Comparison of ENCODE assay signal across 18 cellular contexts in the genomic region with DNA sequence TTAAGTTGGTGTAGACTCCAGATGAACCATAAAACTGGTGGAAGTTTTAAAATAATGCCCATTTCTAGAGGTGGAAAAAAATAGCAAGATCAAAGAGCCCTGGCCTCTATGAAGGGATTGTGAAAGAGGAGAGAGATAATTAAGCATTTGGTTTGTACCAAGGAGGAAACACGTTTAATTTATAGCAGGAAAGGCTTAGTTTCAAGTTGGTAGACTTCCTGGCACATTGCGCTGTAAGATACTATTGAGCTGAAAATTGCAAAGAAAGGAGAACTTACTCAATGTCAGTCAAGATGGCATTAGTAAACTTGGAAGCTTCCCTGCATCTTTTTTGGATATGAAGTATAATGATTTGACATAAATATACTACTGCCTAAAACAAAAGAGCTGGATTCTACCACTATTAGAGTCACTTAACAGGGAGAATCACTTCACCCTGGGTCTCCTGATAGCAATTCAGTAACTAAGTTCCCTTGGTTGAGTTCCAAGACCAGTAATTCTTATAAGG. TPM values are rescaled to one million over a fixed set of nuclear protein-coding genes. Genes with fewer than 3 reads are reported as not detected.
DNase-seq lines count a peak whose midpoint lies in the region; ATAC-seq, FAIRE-seq and TF ChIP-seq lines count a peak whose summit lies in the region.
"Had no signal": no experiment of that assay in that cellular context is flagged by ENCODE, and none has a peak within 500 bp of the region (broad histone marks: within the 10 kb centered on the region; RNA-seq: fewer than 3 reads in every experiment).

No MANE protein-coding gene starts in this region.

- no peaks in the 10 kb centered on the region for H3K9me3 Mint-ChIP-seq in astrocyte (ENCODE audit: unreplicated experiment)
- H3K9me3 Mint-ChIP-seq: CD4-positive, alpha-beta T cell; H9 had no signal

- TF ChIP-seq CTCF in astrocyte (IDR thresholded peaks at IDR 0.05; ENCODE audit: insufficient read depth, low read depth, low read length) (no peak), brain microvascular endothelial cell (IDR thresholded peaks at IDR 0.05; ENCODE audit: low read depth, low read length, missing control alignments) (no peak)

- peak; percentile 41 for FAIRE-seq in astrocyte (lab: Jason Lieb, UNC)
- FAIRE-seq: K562 had no signal

- H3K9ac ChIP-seq in astrocyte (ENCODE audit: low read length) = no peak overlapping the region

- H3K4me3 ChIP-seq in astrocyte (ENCODE audit: insufficient read depth, low read depth, low read length) (no peak overlapping the region), brain microvascular endothelial cell (ENCODE audit: low read depth, low read length) (no peak overlapping the region)
- H3K4me3 ChIP-seq: K562, MG63 had no signal

- H3K27ac ChIP-seq in astrocyte (ENCODE audit: low read depth, low read length) = no peak overlapping the region
- H3K27ac ChIP-seq in brain microvascular endothelial cell = no peak overlapping the region

- no peaks in the 10 kb centered on the region for H3K9me3 ChIP-seq in astrocyte (ENCODE audit: insufficient read depth, low read depth, low read length)
- H3K9me3 ChIP-seq: BE2C had no signal

- no peaks in the 10 kb centered on the region for H3K36me3 ChIP-seq in astrocyte (ENCODE audit: insufficient read depth, low read length)
- no peaks in the 10 kb centered on the region for H3K36me3 ChIP-seq in brain microvascular endothelial cell (replicated peaks)
- H3K36me3 ChIP-seq: BE2C, MG63 had no signal

- in situ Hi-C loops in brain microvascular endothelial cell (cut with HindIII; ENCODE audit: low pct_ligation_motif_present, low sequenced_read_pairs) = loop anchor here (25.0 kb wide), 1 partner anchor 1094 kb away; no protein-coding TSS in a partner anchor

- H3K27me3 ChIP-seq in astrocyte (ENCODE audit: insufficient read depth, low read length) (no peaks in the 10 kb centered on the region), brain microvascular endothelial cell (replicated peaks) (no peaks in the 10 kb centered on the region)
- H3K27me3 ChIP-seq: BE2C, MG63 had no signal

- no peaks in the 10 kb centered on the region for H3K27me3 Mint-ChIP-seq in astrocyte (ENCODE audit: low read depth, unreplicated experiment)

- ATAC-seq in HG03135 (IDR thresholded peaks at IDR 0.05; ENCODE audit: unreplicated experiment) (no peak), HG02870 (IDR thresholded peaks at IDR 0.05; ENCODE audit: unreplicated experiment) (no peak)
- ATAC-seq: K562, Panc1 had no signal

- no peak overlapping the region for H3K4me3 Mint-ChIP-seq in astrocyte (ENCODE audit: unreplicated experiment)
- H3K4me3 Mint-ChIP-seq: CD4-positive, alpha-beta T cell; H9 had no signal

- DNase-seq in Kasumi-1 (lab: John Stamatoyannopoulos, UW) (peak; percentile 73 to 75), NOMO-1 treated with DMSO at 0.1 percent for 48 hours (lab: John Stamatoyannopoulos, UW; ENCODE audit: unreplicated experiment) (peak; percentile 98), astrocyte (ENCODE audit: low read depth) (no peak), NCI-H2171 treated with DMSO at 0.1 percent for 48 hours (lab: John Stamatoyannopoulos, UW) (no peak), brain microvascular endothelial cell (no peak)
- DNase-seq: BE2C; CD4-positive, alpha-beta T cell; DMS53; H9; MG63; NCI-H1417 treated with DMSO at 0.1 percent for 48 hours; NCI-H1930; NCI-H2171; NCI-H446 treated with DMSO at 0.1 percent for 48 hours had no signal

- peaks cover 4% of the 10 kb centered on the region for H3K4me1 ChIP-seq in astrocyte (ENCODE audit: insufficient read depth, low read length)
- H3K4me1 ChIP-seq: BE2C had no signal

- H2AFZ ChIP-seq in astrocyte (ENCODE audit: low read depth, low read length) = no peak overlapping the region

- no peaks in the 10 kb centered on the region for H4K20me1 ChIP-seq in astrocyte (ENCODE audit: insufficient read depth, low read length)

- H3K79me2 ChIP-seq in astrocyte (ENCODE audit: insufficient read depth, low read length) = no peaks in the 10 kb centered on the region

- peaks cover 12% of the 10 kb centered on the region for H3K4me1 Mint-ChIP-seq in astrocyte (ENCODE audit: low read depth, unreplicated experiment)

- no peak overlapping the region for H3K4me2 ChIP-seq in astrocyte (ENCODE audit: low read length)

- no peak overlapping the region for H3K27ac Mint-ChIP-seq in astrocyte (ENCODE audit: unreplicated experiment)
- H3K27ac Mint-ChIP-seq: CD4-positive, alpha-beta T cell; H9 had no signal

- no peaks in the 10 kb centered on the region for H3K36me3 Mint-ChIP-seq in astrocyte (ENCODE audit: low read depth, unreplicated experiment)

RNA-seq across cellular contexts. Expression of a gene that starts 24.4 kb away (rescaled TPM):
- 240 and 261 TPM in 2 replicates for total RNA-seq in astrocyte

Comparison
In these comparisons a context has a peak if more than half of its experiments do, and no peak if none do; other contexts are left out.
1. DNase-seq: peak in Kasumi-1 (2 of 2) and NOMO-1 treated with DMSO at 0.1 percent for 48 hours (single experiment); none in astrocyte (single experiment), NCI-H2171 treated with DMSO at 0.1 percent for 48 hours (single experiment) and brain microvascular endothelial cell (single experiment).